ENCODE assay signal across 14 cellular contexts in genomic region chr11:16148301-16148787, GRCh38.
A peak's percentile ranks its signal among the peaks of the same experiment; 100 is the strongest.
DNase-seq lines count a peak whose midpoint lies in the region; ATAC-seq and TF ChIP-seq lines count a peak whose summit lies in the region.
"Had no signal": no experiment of that assay in that cellular context is flagged by ENCODE, and none has a peak within 500 bp of the region (broad histone marks: within the 10 kb centered on the region; RNA-seq: fewer than 3 reads in every experiment).

No MANE protein-coding gene starts in this region.

- no peaks in the 10 kb centered on the region for H3K27me3 Mint-ChIP-seq in GM23338 (ENCODE audit: insufficient read depth, low read depth, poor library complexity)
- H3K27me3 Mint-ChIP-seq in naive thymus-derived CD4-positive, alpha-beta T cell, result no peaks in the 10 kb centered on the region

- H3K4me2 ChIP-seq in GM23338, result no peak overlapping the region

- H3K4me3 Mint-ChIP-seq in GM23338, result no peak overlapping the region
- no peak overlapping the region for H3K4me3 Mint-ChIP-seq in naive thymus-derived CD4-positive, alpha-beta T cell
- H3K4me3 Mint-ChIP-seq: activated T-helper 1 cell treated with anti-CD3 and anti-CD28 coated beads, Interleukin-12 subunit alpha, Interleukin-12 subunit beta, Interleukin-2, Interleukin-4 antibody, amounts not matched to agents 30 ng/mL and 10 ng/mL and 1 ng/mL, durations not matched to agents 14 hours and 24 hours and 36 hours had no signal

- H3K36me3 ChIP-seq in GM23338 (ENCODE audit: insufficient read depth) (no peaks in the 10 kb centered on the region), adipocyte (ENCODE audit: control insufficient read depth, insufficient read depth, low read length, severe bottlenecking) (no peaks in the 10 kb centered on the region)
- no peaks in the 10 kb centered on the region for H3K36me3 ChIP-seq in naive thymus-derived CD4-positive, alpha-beta T cell (ENCODE audit: control insufficient read depth in 2 of 3, insufficient read depth in 3 of 3, low read length in 3 of 3)
- H3K36me3 ChIP-seq: neutrophil, upper lobe of right lung had no signal

- H3K27ac Mint-ChIP-seq in GM23338, result no peak overlapping the region
- H3K27ac Mint-ChIP-seq in naive thymus-derived CD4-positive, alpha-beta T cell, result no peak overlapping the region
- H3K27ac Mint-ChIP-seq: activated T-helper 1 cell treated with anti-CD3 and anti-CD28 coated beads, Interleukin-12 subunit alpha, Interleukin-12 subunit beta, Interleukin-2, Interleukin-4 antibody, amounts not matched to agents 30 ng/mL and 10 ng/mL and 1 ng/mL, durations not matched to agents 14 hours and 24 hours and 36 hours had no signal

- peaks cover 3% of the 10 kb centered on the region; the same call in 2 of the 3 replicates for H3K9me3 Mint-ChIP-seq in GM23338
- H3K9me3 Mint-ChIP-seq in naive thymus-derived CD4-positive, alpha-beta T cell, result peaks cover 2 to 17% (median 6%) of the 10 kb centered on the region in 11 donors
- H3K9me3 Mint-ChIP-seq: activated T-helper 1 cell treated with anti-CD3 and anti-CD28 coated beads, Interleukin-12 subunit alpha, Interleukin-12 subunit beta, Interleukin-2, Interleukin-4 antibody, amounts not matched to agents 30 ng/mL and 10 ng/mL and 1 ng/mL, durations not matched to agents 14 hours and 24 hours and 36 hours had no signal

- no peak for ATAC-seq in GM23338
- ATAC-seq in left cardiac atrium, result peak; percentile 68 to 88
- ATAC-seq in HG03196 (IDR thresholded peaks at IDR 0.05; ENCODE audit: unreplicated experiment), result no peak
- ATAC-seq in naive thymus-derived CD4-positive, alpha-beta T cell, result no peak
- ATAC-seq: upper lobe of right lung had no signal

- H3K4me3 ChIP-seq in GM23338, result no peak overlapping the region
- peak overlapping the region; percentile 14 for H3K4me3 ChIP-seq in adipocyte (ENCODE audit: low read length)
- no peak overlapping the region for H3K4me3 ChIP-seq in naive thymus-derived CD4-positive, alpha-beta T cell (ENCODE audit: low read length)
- H3K4me3 ChIP-seq: upper lobe of right lung had no signal

- H3K36me3 Mint-ChIP-seq in GM23338 (ENCODE audit: low read depth), result no peaks in the 10 kb centered on the region
- H3K36me3 Mint-ChIP-seq in naive thymus-derived CD4-positive, alpha-beta T cell, result peaks cover 0 to 3% (median 0%) of the 10 kb centered on the region in 5 donors

- H3K4me1 Mint-ChIP-seq in GM23338, result peaks cover 8% of the 10 kb centered on the region
- no peaks in the 10 kb centered on the region for H3K4me1 Mint-ChIP-seq in naive thymus-derived CD4-positive, alpha-beta T cell

- no peaks in the 10 kb centered on the region for H3F3A ChIP-seq in GM23338 (replicated peaks; ENCODE audit: low read depth)

- DNase-seq in GM23338 (ENCODE audit: low spot score), result no peak
- no peak for DNase-seq in adipocyte (ENCODE audit: low read depth)
- DNase-seq in left cardiac atrium, result peak; percentile 22
- peak; percentile 74 for DNase-seq in pons (ENCODE audit: low spot score)
- no peak for DNase-seq in naive thymus-derived CD4-positive, alpha-beta T cell
- DNase-seq in NCI-H1436 treated with DMSO at 0.1 percent for 48 hours (lab: John Stamatoyannopoulos, UW), result no peak
- no peak for DNase-seq in SHP77 treated with DMSO at 0.1 percent for 48 hours (lab: John Stamatoyannopoulos, UW)
- DNase-seq: activated CD4-positive, alpha-beta T cell treated with anti-CD3 and anti-CD28 coated beads for 48 hours; MV-4-11; stimulated activated CD4-positive, alpha-beta T cell treated with anti-CD3 and anti-CD28 coated beads, Interleukin-1b, Interleukin-23, amount 100 ng/mL, for 48 hours; upper lobe of right lung had no signal

- H3K4me1 ChIP-seq in GM23338 (ENCODE audit: insufficient read depth), result no peaks in the 10 kb centered on the region
- H3K4me1 ChIP-seq in adipocyte (ENCODE audit: control insufficient read depth, insufficient read depth, low read length), result peaks cover 21% of the 10 kb centered on the region
- no peaks in the 10 kb centered on the region for H3K4me1 ChIP-seq in naive thymus-derived CD4-positive, alpha-beta T cell (ENCODE audit: control insufficient read depth in 2 of 2, insufficient read depth in 2 of 2, low read length in 2 of 2)
- H3K4me1 ChIP-seq: upper lobe of right lung had no signal

- intact Hi-C loops in left cardiac atrium (cut with DNase I), result no loop called here
- intact Hi-C loops in naive thymus-derived CD4-positive, alpha-beta T cell (cut with micrococcal nuclease), result no loop called here

- no peak for TF ChIP-seq CTCF in GM23338 (conservative IDR thresholded peaks at IDR 0.05; ENCODE audit: low read depth in 2 of 2)

- no peaks in the 10 kb centered on the region for H3K79me2 ChIP-seq in GM23338 (replicated peaks; ENCODE audit: insufficient read depth)

- H3K9me2 ChIP-seq in GM23338 (ENCODE audit: insufficient read depth), result no peaks in the 10 kb centered on the region

- no peaks in the 10 kb centered on the region for H3K27me3 ChIP-seq in GM23338 (ENCODE audit: insufficient read depth)
- no peaks in the 10 kb centered on the region for H3K27me3 ChIP-seq in adipocyte (replicated peaks; ENCODE audit: control insufficient read depth, insufficient read depth, low read length)
- no peaks in the 10 kb centered on the region for H3K27me3 ChIP-seq in naive thymus-derived CD4-positive, alpha-beta T cell (ENCODE audit: control insufficient read depth in 2 of 2, insufficient read depth in 2 of 2, low read length in 2 of 2)
- H3K27me3 ChIP-seq: neutrophil, upper lobe of right lung had no signal

- no peak overlapping the region for H3K27ac ChIP-seq in GM23338 (ENCODE audit: low read depth)
- H3K27ac ChIP-seq in naive thymus-derived CD4-positive, alpha-beta T cell (ENCODE audit: low read depth, low read length), result no peak overlapping the region
- H3K27ac ChIP-seq: neutrophil, upper lobe of right lung had no signal

- peak overlapping the region; percentile 33; the same call in 1 of the 2 replicates for H2AFZ ChIP-seq in GM23338

- no peak overlapping the region for H3K9ac ChIP-seq in adipocyte (ENCODE audit: low read length)

- POLR2A ChIA-PET in naive thymus-derived CD4-positive, alpha-beta T cell (lab: Charles Lee), result no interaction called here

- CTCF ChIA-PET in naive thymus-derived CD4-positive, alpha-beta T cell (lab: Charles Lee), result no interaction called here

- no peaks in the 10 kb centered on the region for H4K20me1 ChIP-seq in GM23338 (replicated peaks; ENCODE audit: insufficient read depth)

- no peaks in the 10 kb centered on the region for H3K9me3 ChIP-seq in adipocyte (ENCODE audit: control insufficient read depth, low read length)
- H3K9me3 ChIP-seq in naive thymus-derived CD4-positive, alpha-beta T cell (ENCODE audit: control insufficient read depth in 2 of 3, low read length in 3 of 3), result no peaks in the 10 kb centered on the region
- H3K9me3 ChIP-seq: neutrophil, upper lobe of right lung had no signal

TF ChIP-seq in GM23338, 12 proteins besides CTCF, POLR2A, EP300 and RAD21 (continues in another document):
- TF ChIP-seq CREB1 (CRISPR knock-in tag; IDR thresholded peaks at IDR 0.05; ENCODE audit: low read depth) (no peak), ZNF114 (CRISPR knock-in tag; IDR thresholded peaks at IDR 0.05) (no peak)

Comparison
In these comparisons a context has a peak if more than half of its experiments do, and no peak if none do; other contexts are left out.
1. ATAC-seq: peak in left cardiac atrium (2 of 2); none in GM23338 (single experiment), HG03196 (single experiment) and naive thymus-derived CD4-positive, alpha-beta T cell (single experiment).
2. DNase-seq: peak in left cardiac atrium (single experiment) and pons (single experiment); none in GM23338 (single experiment), adipocyte (single experiment), naive thymus-derived CD4-positive, alpha-beta T cell (0 of 9), NCI-H1436 treated with DMSO at 0.1 percent for 48 hours (single experiment) and SHP77 treated with DMSO at 0.1 percent for 48 hours (single experiment).